Comparison of ENCODE assay signal across 18 cellular contexts in genomic region chr19:55419089-55419488, GRCh38. TPM values are rescaled to one million over a fixed set of nuclear protein-coding genes. Genes with fewer than 3 reads are reported as not detected.
DNase-seq lines count a peak whose midpoint lies in the region; ATAC-seq and FAIRE-seq lines count a peak whose summit lies in the region.
"Had no signal": no experiment of that assay in that cellular context is flagged by ENCODE, and none has a peak within 500 bp of the region (broad histone marks: within the 10 kb centered on the region; RNA-seq: fewer than 3 reads in every experiment).

No MANE protein-coding gene starts in this region.

- H3K27me3 ChIP-seq in BLaER1 (no peaks in the 10 kb centered on the region), layer of hippocampus (ENCODE audit: control insufficient read depth, insufficient read depth, low read length) (peaks cover 3% of the 10 kb centered on the region), small intestine (ENCODE audit: control insufficient read depth in 2 of 2, insufficient read depth in 2 of 2, low read length in 2 of 2) (peaks cover 0 to 3% of the 10 kb centered on the region in 2 donors)
- H3K27me3 ChIP-seq: BLaER1 treated with 17β-estradiol and CSF1 and Interleukin-3, amounts not matched to agents 10 nM and 100 nM had no signal

- no peak for FAIRE-seq in small intestine (lab: Jason Lieb, UNC)
- FAIRE-seq: K562 had no signal

- H4K20me1 ChIP-seq in BLaER1, result no peaks in the 10 kb centered on the region
- H4K20me1 ChIP-seq: BLaER1 treated with 17β-estradiol and CSF1 and Interleukin-3, amounts not matched to agents 10 nM and 100 nM had no signal

- no peak for ATAC-seq in HG03097 (IDR thresholded peaks at IDR 0.05; ENCODE audit: low FRiP score, unreplicated experiment)
- ATAC-seq: CD8-positive, alpha-beta T cell had no signal

- no peak overlapping the region for H3K9ac ChIP-seq in BLaER1

- H3K36me3 ChIP-seq in BLaER1 (peaks cover 10% of the 10 kb centered on the region; the same call in 1 of the 2 replicates), small intestine (ENCODE audit: control insufficient read depth in 2 of 2, insufficient read depth in 2 of 2, low read length in 2 of 2) (no peaks in the 10 kb centered on the region)
- H3K36me3 ChIP-seq: BLaER1 treated with 17β-estradiol and CSF1 and Interleukin-3, amounts not matched to agents 10 nM and 100 nM had no signal

- DNase-seq in RPMI8226 (peak; percentile 51), small intestine (no peak), hippocampal formation (lab: John Stamatoyannopoulos, UW) (no peak), inferior parietal cortex (ENCODE audit: extremely low spot score) (no peak)
- DNase-seq: Calu3; CD8-positive, alpha-beta T cell; DMS79 treated with DMSO at 0.1 percent for 48 hours; GF-D8; GOT3; H9 had no signal

- no peak overlapping the region for H3K4me3 ChIP-seq in BLaER1
- H3K4me3 ChIP-seq in small intestine (ENCODE audit: low read depth in 1 of 2, low read length in 2 of 2), result no peak overlapping the region
- H3K4me3 ChIP-seq: K562 had no signal

- H3K27ac ChIP-seq in BLaER1 (peak overlapping the region; percentile 28; the same call in 1 of the 2 replicates), cingulate gyrus (ENCODE audit: low read depth, low read length) (peak overlapping the region; percentile 67), layer of hippocampus (ENCODE audit: low read depth, low read length) (peak overlapping the region; percentile 73), small intestine (ENCODE audit: low read depth in 1 of 2, low read length in 1 of 2) (no peak overlapping the region)
- H3K27ac ChIP-seq: 22Rv1 had no signal

- peak overlapping the region; percentile 28; the same call in 1 of the 2 replicates for H3K4me2 ChIP-seq in BLaER1

- H3K9me3 ChIP-seq in BLaER1 (peaks cover 15% of the 10 kb centered on the region), small intestine (ENCODE audit: control insufficient read depth, low read depth) (no peaks in the 10 kb centered on the region)

- WGBS in small intestine, 3 donors, result 50 to 60% (median 54%) methylated on average over 5 of the region's 5 CpGs

- H3K4me1 ChIP-seq in BLaER1, result peaks cover 50% of the 10 kb centered on the region
- H3K4me1 ChIP-seq in small intestine (ENCODE audit: control insufficient read depth in 2 of 2, insufficient read depth in 1 of 2, low read depth in 1 of 2, low read length in 1 of 2), result no peaks in the 10 kb centered on the region

RNA-seq across cellular contexts. Expression of gene UBE2S, which starts 11.5 kb away (rescaled TPM):
- 10 to 100 TPM in 1 of 3 donors, 1 to 10 TPM in 2; 7.2 to 30.1 (median 9.5) TPM for polyA plus RNA-seq in small intestine

RNA-seq across cellular contexts. Expression of gene SHISA7, which starts 24.0 kb away (rescaled TPM):
- polyA plus RNA-seq in small intestine, result under 1 TPM in 1 of 3 donors, not detected in 2; 0.12 TPM
- polyA plus RNA-seq: AG04450 had no signal

RNA-seq across cellular contexts. Expression of gene RPL28, which starts 33.4 kb away (rescaled TPM):
- 1,000 to 10,000 TPM; 1,338 to 2,360 (median 2,011) TPM for polyA plus RNA-seq in small intestine

RNA-seq across cellular contexts. Expression of gene TMEM238, which starts 35.0 kb away (rescaled TPM):
- polyA plus RNA-seq in small intestine, result 1 to 10 TPM in 2 of 3 donors, not detected in 1; 1.6 to 2.2 TPM
- polyA plus RNA-seq: AG04450 had no signal

RNA-seq across cellular contexts. Expression of gene ISOC2, which starts 42.4 kb away (rescaled TPM):
- polyA plus RNA-seq in small intestine, result 100 to 1,000 TPM in 1 of 3 donors, 10 to 100 TPM in 2; 77.8 to 164 (median 78.9) TPM

Comparison
In these comparisons a context has a peak if more than half of its experiments do, and no peak if none do; other contexts are left out.
1. H3K27ac ChIP-seq: peak in BLaER1 (single experiment), cingulate gyrus (single experiment) and layer of hippocampus (single experiment); none in small intestine (0 of 2).